Comparison of ENCODE assay signal across 8 cellular contexts in genomic region chr17:75504347-75505151, GRCh38. TPM values are rescaled to one million over a fixed set of nuclear protein-coding genes. Genes with fewer than 3 reads are reported as not detected.
DNase-seq lines count a peak whose midpoint lies in the region; ATAC-seq and TF ChIP-seq lines count a peak whose summit lies in the region.

No MANE protein-coding gene starts in this region.

- peaks cover 1% of the 10 kb centered on the region for H3K9me3 ChIP-seq in trophoblast cell (ENCODE audit: insufficient read depth, low read depth, low read length)

- intact Hi-C loops in activated B cell treated with CpG ODN at 0.5 μM for 24 hours (cut with micrococcal nuclease) = loop anchor here (1.0 to 5.0 kb wide), 5 partner anchors 11 to 243 kb away; partner anchors contain the start of genes CASKIN2 and LLGL2

- H2AFZ ChIP-seq in trophoblast cell (ENCODE audit: insufficient read depth, low read length, poor library complexity) = no peak overlapping the region

- H4K12ac ChIP-seq in trophoblast cell (ENCODE audit: low read depth, low read length) = no peak overlapping the region

- no peak overlapping the region for H3K4me2 ChIP-seq in trophoblast cell (ENCODE audit: low read length)

- no peak overlapping the region for H3K23ac ChIP-seq in trophoblast cell (ENCODE audit: low read length)

- no peak overlapping the region for H3K4me3 Mint-ChIP-seq in activated B cell treated with CpG ODN at 0.5 μM for 24 hours

- no peaks in the 10 kb centered on the region for H3K9me3 Mint-ChIP-seq in activated B cell treated with CpG ODN at 0.5 μM for 24 hours

- WGBS in trophoblast cell (ENCODE audit: extremely low coverage, insufficient coverage, insufficient read length) = no CpG with 5 or more reads among the region's 32 CpGs

- H4K8ac ChIP-seq in trophoblast cell (ENCODE audit: low read depth, low read length) = no peak overlapping the region

- no peaks in the 10 kb centered on the region for H3K79me2 ChIP-seq in trophoblast cell (ENCODE audit: control insufficient read depth, insufficient read depth, low read length, poor library complexity)

- H2BK120ac ChIP-seq in trophoblast cell (ENCODE audit: insufficient read depth, low read length, poor library complexity) = no peak overlapping the region

- TF ChIP-seq CTCF in activated B cell treated with CpG ODN at 0.5 μM for 24 hours (IDR thresholded peaks at IDR 0.05) (no peak), epithelial cell of proximal tubule (conservative IDR thresholded peaks at IDR 0.05; ENCODE audit: low read depth, low read length) (peak; percentile 70)

- no peak overlapping the region for H2BK12ac ChIP-seq in trophoblast cell (ENCODE audit: low read length)

- peaks cover 2% of the 10 kb centered on the region for H3K36me3 Mint-ChIP-seq in activated B cell treated with CpG ODN at 0.5 μM for 24 hours (ENCODE audit: low read depth)

- H2BK5ac ChIP-seq in trophoblast cell (ENCODE audit: low read depth, low read length, poor library complexity) = no peak overlapping the region

- H2AK5ac ChIP-seq in trophoblast cell (ENCODE audit: low read length) = no peak overlapping the region

- no peak overlapping the region for H3K18ac ChIP-seq in trophoblast cell (ENCODE audit: low read length)

- peaks cover 2% of the 10 kb centered on the region for H3K4me1 Mint-ChIP-seq in activated B cell treated with CpG ODN at 0.5 μM for 24 hours

- H3K27ac ChIP-seq in trophoblast cell (ENCODE audit: low read depth, low read length) = no peak overlapping the region

- peaks cover 70 to 82% of the 10 kb centered on the region in 2 experiments for H3K36me3 ChIP-seq in trophoblast cell (ENCODE audit: control insufficient read depth in 1 of 2, insufficient read depth in 2 of 2, low read length in 2 of 2)

- no peak overlapping the region for H3K4ac ChIP-seq in trophoblast cell (ENCODE audit: low read depth, low read length)

- no peak overlapping the region for H4K91ac ChIP-seq in trophoblast cell (ENCODE audit: low read depth, low read length)

- H3K4me1 ChIP-seq in trophoblast cell (ENCODE audit: control insufficient read depth in 1 of 2, insufficient read depth in 2 of 2, low read length in 2 of 2) = no peaks in the 10 kb centered on the region

- no peak overlapping the region for H3K9ac ChIP-seq in trophoblast cell (ENCODE audit: low read length)

- peak; percentile 24 for DNase-seq in COLO668 (lab: John Stamatoyannopoulos, UW; ENCODE audit: unreplicated experiment)
- DNase-seq in HPDE6-E6E7 (ENCODE audit: extremely low spot score) = peak; percentile 64
- peak; percentile 41 for DNase-seq in activated B cell treated with CpG ODN at 0.5 μM for 24 hours
- DNase-seq in epithelial cell of proximal tubule (ENCODE audit: low read depth) = no peak
- peak; percentile 22 to 62 for DNase-seq in trophoblast cell
- DNase-seq in pons (ENCODE audit: low spot score) = no peak
- no peak for DNase-seq in NCI-H446 treated with DMSO at 0.1 percent for 48 hours (lab: John Stamatoyannopoulos, UW)

- no peak overlapping the region for H3K14ac ChIP-seq in trophoblast cell (ENCODE audit: low read length)

- no peaks in the 10 kb centered on the region for H3K79me1 ChIP-seq in trophoblast cell (ENCODE audit: low read length)

- H3K27me3 ChIP-seq in trophoblast cell (ENCODE audit: insufficient read depth, low read length) = no peaks in the 10 kb centered on the region

- POLR2A ChIA-PET in activated B cell treated with CpG ODN at 0.5 μM for 24 hours (lab: Charles Lee) = interaction anchor here (0.6 to 1.7 kb wide), 3 partner anchors 11 to 1207 kb away, joined by 3 to 4 read pairs (median 4); partner anchors contain the start of gene TSEN54

- CTCF ChIA-PET in activated B cell treated with CpG ODN at 0.5 μM for 24 hours (lab: Charles Lee) = interaction anchor here (0.9 to 1.6 kb wide), 4 partner anchors 12 to 245 kb away, joined by 3 to 5 read pairs (median 4); partner anchors contain the start of genes LLGL2 and TSEN54

- no peaks in the 10 kb centered on the region for H3K27me3 Mint-ChIP-seq in activated B cell treated with CpG ODN at 0.5 μM for 24 hours

- H3K4me3 ChIP-seq in epithelial cell of proximal tubule (ENCODE audit: low read depth, low read length) (no peak overlapping the region), trophoblast cell (ENCODE audit: low read depth, low read length) (peak overlapping the region; percentile 37)

- H3K27ac Mint-ChIP-seq in activated B cell treated with CpG ODN at 0.5 μM for 24 hours = no peak overlapping the region

- peak; percentile 91 for ATAC-seq in activated B cell treated with CpG ODN at 0.5 μM for 24 hours (ENCODE audit: low read depth)
- ATAC-seq in GM19455 (IDR thresholded peaks at IDR 0.05; ENCODE audit: unreplicated experiment) = no peak

RNA-seq across cellular contexts. Expression of gene CASKIN2, which starts 10.8 kb away (rescaled TPM):
- total RNA-seq in activated B cell treated with CpG ODN at 0.5 μM for 24 hours (1.2 and 1.4 TPM in 2 replicates), epithelial cell of proximal tubule (9.5 and 12.2 TPM in 2 replicates)
- polyA plus RNA-seq in trophoblast cell (2013) = 5.6 and 5.7 TPM in 2 replicates

RNA-seq across cellular contexts. Expression of gene TSEN54, which starts 11.8 kb away (rescaled TPM):
- 21.0 and 24.9 TPM in 2 replicates for total RNA-seq in activated B cell treated with CpG ODN at 0.5 μM for 24 hours
- 24.0 and 41.7 TPM in 2 replicates for total RNA-seq in epithelial cell of proximal tubule
- 10.4 and 11.3 TPM in 2 replicates for polyA plus RNA-seq in trophoblast cell (2013)

RNA-seq across cellular contexts. Expression of gene LLGL2, which starts 20.9 kb away (rescaled TPM):
- total RNA-seq in activated B cell treated with CpG ODN at 0.5 μM for 24 hours (27.5 and 29.9 TPM in 2 replicates), epithelial cell of proximal tubule (37.0 and 64.7 TPM in 2 replicates)
- polyA plus RNA-seq in trophoblast cell (2013) = 25.4 and 29.0 TPM in 2 replicates

RNA-seq across cellular contexts. Expression of gene TMEM94, which starts 48.1 kb away (rescaled TPM):
- total RNA-seq in activated B cell treated with CpG ODN at 0.5 μM for 24 hours (80.3 and 86.6 TPM in 2 replicates), epithelial cell of proximal tubule (22.1 and 65.3 TPM in 2 replicates)
- 64.9 and 65.9 TPM in 2 replicates for polyA plus RNA-seq in trophoblast cell (2013)

Comparison
In these comparisons a context has a peak if more than half of its experiments do, and no peak if none do; other contexts are left out.
1. DNase-seq: peak in COLO668 (single experiment), HPDE6-E6E7 (single experiment), activated B cell treated with CpG ODN at 0.5 μM for 24 hours (single experiment) and trophoblast cell (2 of 2); none in epithelial cell of proximal tubule (single experiment), pons (single experiment) and NCI-H446 treated with DMSO at 0.1 percent for 48 hours (single experiment).